19 cellular contexts compared by ENCODE assay signal in the genomic region with DNA sequence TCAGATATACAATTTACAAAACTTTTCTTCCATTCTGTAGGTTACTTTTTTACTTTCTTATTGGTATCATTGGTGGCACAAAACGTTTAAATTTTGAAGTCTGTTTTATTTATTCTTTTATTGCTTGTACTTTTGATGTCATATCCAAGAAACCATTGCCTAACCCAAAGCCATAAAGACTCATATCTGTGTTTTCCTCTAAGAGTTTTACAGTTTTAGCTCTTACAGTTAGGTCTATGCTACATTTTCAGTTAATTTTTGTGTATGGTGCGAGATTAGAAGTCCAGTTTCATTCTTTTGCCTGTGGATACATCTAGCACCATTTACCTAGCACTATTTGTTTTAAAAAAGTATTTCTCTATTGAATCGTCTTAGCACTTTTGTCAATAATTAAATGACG. TPM values are rescaled to one million over a fixed set of nuclear protein-coding genes. Genes with fewer than 3 reads are reported as not detected.
A peak's percentile ranks its signal among the peaks of the same experiment; 100 is the strongest.
DNase-seq lines count a peak whose midpoint lies in the region; ATAC-seq, FAIRE-seq and TF ChIP-seq lines count a peak whose summit lies in the region.
"Had no signal": no experiment of that assay in that cellular context is flagged by ENCODE, and none has a peak within 500 bp of the region (broad histone marks: within the 10 kb centered on the region; RNA-seq: fewer than 3 reads in every experiment).

No MANE protein-coding gene starts in this region.

- no peaks in the 10 kb centered on the region for H3K4me1 ChIP-seq in mucosa of descending colon (ENCODE audit: low read depth)
- H3K4me1 ChIP-seq in colonic mucosa = no peaks in the 10 kb centered on the region
- H3K4me1 ChIP-seq: A549, Caco-2 had no signal

- no peaks in the 10 kb centered on the region for H3K36me3 ChIP-seq in mucosa of descending colon (ENCODE audit: low read depth)
- no peaks in the 10 kb centered on the region for H3K36me3 ChIP-seq in colonic mucosa

- no peaks in the 10 kb centered on the region for H3K27me3 ChIP-seq in colonic mucosa
- H3K27me3 ChIP-seq: BLaER1 treated with 17β-estradiol and CSF1 and Interleukin-3, amounts not matched to agents 10 nM and 100 nM had no signal

- no peak overlapping the region for H3K9ac ChIP-seq in colonic mucosa (ENCODE audit: low read depth in 2 of 2, low read length in 2 of 2)
- H3K9ac ChIP-seq: BLaER1 treated with 17β-estradiol and CSF1 and Interleukin-3, amounts not matched to agents 10 nM and 100 nM had no signal

- no peaks in the 10 kb centered on the region for H3K9me3 ChIP-seq in mucosa of descending colon
- H3K9me3 ChIP-seq in colonic mucosa = no peaks in the 10 kb centered on the region
- H3K9me3 ChIP-seq: A549; BLaER1 treated with 17β-estradiol and CSF1 and Interleukin-3, amounts not matched to agents 10 nM and 100 nM; Caco-2 had no signal

- FAIRE-seq in GM19239 (lab: Jason Lieb, UNC) = peak; percentile 26
- FAIRE-seq: A549, D721Med, G401.6, GM18507 had no signal

- intact Hi-C loops in mucosa of descending colon (cut with DNase I, micrococcal nuclease) = no loop called here
- intact Hi-C loops in colonic mucosa (cut with DNase I) = no loop called here

- H3K27ac ChIP-seq in colonic mucosa = no peak overlapping the region
- H3K27ac ChIP-seq: A549; BLaER1 treated with 17β-estradiol and CSF1 and Interleukin-3, amounts not matched to agents 10 nM and 100 nM; C4-2B had no signal

- H3K4me3 ChIP-seq in mucosa of descending colon (no peak overlapping the region), colonic mucosa (no peak overlapping the region)
- H3K4me3 ChIP-seq: A549; BLaER1 treated with 17β-estradiol and CSF1 and Interleukin-3, amounts not matched to agents 10 nM and 100 nM had no signal

- peak; percentile 70 for ATAC-seq in mucosa of descending colon
- no peak for ATAC-seq in HG02763 (IDR thresholded peaks at IDR 0.05; ENCODE audit: unreplicated experiment)
- ATAC-seq: A549; CD8-positive, alpha-beta T cell had no signal

- TF ChIP-seq CTCF in mucosa of descending colon (IDR thresholded peaks at IDR 0.05) (no peak), colonic mucosa (IDR thresholded peaks at IDR 0.05) (no peak)

- DNase-seq in GM19239 (ENCODE audit: insufficient read length, low spot score) = no peak
- no peak for DNase-seq in mucosa of descending colon
- no peak for DNase-seq in NCI-H2196 (lab: John Stamatoyannopoulos, UW; ENCODE audit: unreplicated experiment)
- DNase-seq in colonic mucosa = no peak
- DNase-seq: 8988T; AML-193; Caco-2; Calu3; CD4-positive, alpha-beta T cell; CD8-positive, alpha-beta T cell; DMS79 treated with DMSO at 0.1 percent for 48 hours; GF-D8 had no signal

RNA-seq across cellular contexts. Expression of a gene that starts 53.7 kb away (rescaled TPM):
- 10 to 100 TPM; 13.2 to 45.7 (median 30.4) TPM for total RNA-seq in mucosa of descending colon
- total RNA-seq in colonic mucosa = 10 to 100 TPM; 13.5 to 24.0 TPM
- total RNA-seq: CD4-positive, alpha-beta T cell had no signal
